24 cellular contexts compared by ENCODE assay signal in genomic region chr7:113389247-113389646, GRCh38.
"Had no signal": no experiment of that assay in that cellular context is flagged by ENCODE, and none has a peak within 500 bp of the region (broad histone marks: within the 10 kb centered on the region; RNA-seq: fewer than 3 reads in every experiment).

No MANE protein-coding gene starts in this region.

- H3K4me3 Mint-ChIP-seq: mesothelial cell of epicardium; naive thymus-derived CD8-positive, alpha-beta T cell had no signal

- DNase-seq: dermis blood vessel endothelial cell; dorsolateral prefrontal cortex; effector CD4-positive, alpha-beta T cell; effector memory CD4-positive, alpha-beta T cell; erythroblast; esophagus squamous epithelium; foreskin fibroblast; foreskin melanocyte; gastrocnemius medialis; glutamatergic neuron; head of caudate nucleus; heart right ventricle; hippocampal formation; left cardiac atrium; left lung; left ventricle myocardium superior; lower lobe of right lung; mesenchymal stem cell; mucosa of descending colon; naive B cell; naive thymus-derived CD8-positive, alpha-beta T cell had no signal

- H3K27ac Mint-ChIP-seq: mesothelial cell of epicardium, naive B cell had no signal

- H3K27me3 Mint-ChIP-seq: naive B cell had no signal

- H3K27ac ChIP-seq: coronary artery, dorsolateral prefrontal cortex, epithelial cell of prostate, esophagus squamous epithelium, gastrocnemius medialis, heart right ventricle, left lung, lower lobe of right lung had no signal

- H3K36me3 Mint-ChIP-seq: naive B cell had no signal

- H3K4me1 Mint-ChIP-seq: naive B cell; naive thymus-derived CD8-positive, alpha-beta T cell had no signal
